ENCODE assay signal across 2 cellular contexts in genomic region chr22:31488346-31488883, GRCh38.
TF ChIP-seq lines count a peak whose summit lies in the region.

No MANE protein-coding gene starts in this region.

TF ChIP-seq in HCT116, 20 proteins besides CTCF, POLR2A, EP300 and RAD21:
- no peak for TF ChIP-seq ZFX (IDR thresholded peaks at IDR 0.05)
- no peak for TF ChIP-seq ZNF274 (IDR thresholded peaks at IDR 0.05; ENCODE audit: low read depth, low read length)
- TF ChIP-seq, protein P1, sequence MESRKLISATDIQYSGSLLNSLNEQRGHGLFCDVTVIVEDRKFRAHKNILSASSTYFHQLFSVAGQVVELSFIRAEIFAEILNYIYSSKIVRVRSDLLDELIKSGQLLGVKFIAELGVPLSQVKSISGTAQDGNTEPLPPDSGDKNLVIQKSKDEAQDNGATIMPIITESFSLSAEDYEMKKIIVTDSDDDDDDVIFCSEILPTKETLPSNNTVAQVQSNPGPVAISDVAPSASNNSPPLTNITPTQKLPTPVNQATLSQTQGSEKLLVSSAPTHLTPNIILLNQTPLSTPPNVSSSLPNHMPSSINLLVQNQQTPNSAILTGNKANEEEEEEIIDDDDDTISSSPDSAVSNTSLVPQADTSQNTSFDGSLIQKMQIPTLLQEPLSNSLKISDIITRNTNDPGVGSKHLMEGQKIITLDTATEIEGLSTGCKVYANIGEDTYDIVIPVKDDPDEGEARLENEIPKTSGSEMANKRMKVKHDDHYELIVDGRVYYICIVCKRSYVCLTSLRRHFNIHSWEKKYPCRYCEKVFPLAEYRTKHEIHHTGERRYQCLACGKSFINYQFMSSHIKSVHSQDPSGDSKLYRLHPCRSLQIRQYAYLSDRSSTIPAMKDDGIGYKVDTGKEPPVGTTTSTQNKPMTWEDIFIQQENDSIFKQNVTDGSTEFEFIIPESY (IDR thresholded peaks at IDR 0.05; ENCODE audit: extremely low read depth, insufficient replicate concordance, low read length), result no peak
- no peak for TF ChIP-seq EZH2 (IDR thresholded peaks at IDR 0.05)
- TF ChIP-seq YY1 (IDR thresholded peaks at IDR 0.05; ENCODE audit: extremely low read depth, insufficient replicate concordance, low read depth, low read length), result no peak
- no peak for TF ChIP-seq FOSL1 (IDR thresholded peaks at IDR 0.05; ENCODE audit: low read depth)
- TF ChIP-seq ELF1 (IDR thresholded peaks at IDR 0.05; ENCODE audit: borderline replicate concordance, low read depth), result no peak
- TF ChIP-seq JUND (IDR thresholded peaks at IDR 0.05), result no peak
- TF ChIP-seq SRF (IDR thresholded peaks at IDR 0.05; ENCODE audit: low read depth), result no peak
- TF ChIP-seq CEBPB (IDR thresholded peaks at IDR 0.05; ENCODE audit: low read depth), result no peak
- no peak for TF ChIP-seq POLR2AphosphoS5 (IDR thresholded peaks at IDR 0.05; ENCODE audit: low read depth, low read length)
- no peak for TF ChIP-seq EZH2phosphoT487 (IDR thresholded peaks at IDR 0.05; ENCODE audit: borderline replicate concordance)
- no peak for TF ChIP-seq TCF7L2 (IDR thresholded peaks at IDR 0.05; ENCODE audit: borderline replicate concordance, extremely low read depth, insufficient read depth, insufficient read length)
- no peak for TF ChIP-seq SP1 (IDR thresholded peaks at IDR 0.05; ENCODE audit: low read depth)
- TF ChIP-seq, protein P2, sequence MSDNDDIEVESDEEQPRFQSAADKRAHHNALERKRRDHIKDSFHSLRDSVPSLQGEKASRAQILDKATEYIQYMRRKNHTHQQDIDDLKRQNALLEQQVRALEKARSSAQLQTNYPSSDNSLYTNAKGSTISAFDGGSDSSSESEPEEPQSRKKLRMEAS (IDR thresholded peaks at IDR 0.05), result no peak
- TF ChIP-seq SIN3A (IDR thresholded peaks at IDR 0.05; ENCODE audit: low read depth), result no peak
- no peak for TF ChIP-seq ATF3 (IDR thresholded peaks at IDR 0.05)
- TF ChIP-seq REST (IDR thresholded peaks at IDR 0.05; ENCODE audit: low read depth), result no peak
- TF ChIP-seq CBX3 (IDR thresholded peaks at IDR 0.05; ENCODE audit: low read depth), result no peak

TF ChIP-seq in GM12878, 131 proteins besides CTCF, POLR2A, EP300 and RAD21:
- TF ChIP-seq CHD2 (IDR thresholded peaks at IDR 0.05; ENCODE audit: borderline replicate concordance, low read depth, low read length) (no peak), BCL11A (IDR thresholded peaks at IDR 0.05; ENCODE audit: low read depth, low read length) (no peak), RELA (IDR thresholded peaks at IDR 0.05; ENCODE audit: borderline replicate concordance, partially characterized antibody) (no peak), USF1 (IDR thresholded peaks at IDR 0.05; ENCODE audit: borderline replicate concordance, extremely low read length, insufficient read depth, low read depth, low read length) (no peak), RELB (IDR thresholded peaks at IDR 0.05; ENCODE audit: low read depth) (no peak), YY1 (IDR thresholded peaks at IDR 0.05; ENCODE audit: low read depth, low read length) (0 out of 2 replicates have a peak, but pooled peaks have one; percentile 26), TCF12 (IDR thresholded peaks at IDR 0.05; ENCODE audit: low read depth, low read length) (no peak), ASH2L (IDR thresholded peaks at IDR 0.05; ENCODE audit: borderline replicate concordance, low read depth) (peak; percentile 19; the same call in 1 of the 2 replicates), PAX5 (IDR thresholded peaks at IDR 0.05; ENCODE audit: borderline replicate concordance, low read depth, low read length) (no peak), ATF7 (IDR thresholded peaks at IDR 0.05; ENCODE audit: low read depth) (no peak)
- TF ChIP-seq, protein P3, sequence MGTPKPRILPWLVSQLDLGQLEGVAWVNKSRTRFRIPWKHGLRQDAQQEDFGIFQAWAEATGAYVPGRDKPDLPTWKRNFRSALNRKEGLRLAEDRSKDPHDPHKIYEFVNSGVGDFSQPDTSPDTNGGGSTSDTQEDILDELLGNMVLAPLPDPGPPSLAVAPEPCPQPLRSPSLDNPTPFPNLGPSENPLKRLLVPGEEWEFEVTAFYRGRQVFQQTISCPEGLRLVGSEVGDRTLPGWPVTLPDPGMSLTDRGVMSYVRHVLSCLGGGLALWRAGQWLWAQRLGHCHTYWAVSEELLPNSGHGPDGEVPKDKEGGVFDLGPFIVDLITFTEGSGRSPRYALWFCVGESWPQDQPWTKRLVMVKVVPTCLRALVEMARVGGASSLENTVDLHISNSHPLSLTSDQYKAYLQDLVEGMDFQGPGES (IDR thresholded peaks at IDR 0.05), result no peak
TF ChIP-seq in GM12878: peak in this region for 2.
